In the genomic region with DNA sequence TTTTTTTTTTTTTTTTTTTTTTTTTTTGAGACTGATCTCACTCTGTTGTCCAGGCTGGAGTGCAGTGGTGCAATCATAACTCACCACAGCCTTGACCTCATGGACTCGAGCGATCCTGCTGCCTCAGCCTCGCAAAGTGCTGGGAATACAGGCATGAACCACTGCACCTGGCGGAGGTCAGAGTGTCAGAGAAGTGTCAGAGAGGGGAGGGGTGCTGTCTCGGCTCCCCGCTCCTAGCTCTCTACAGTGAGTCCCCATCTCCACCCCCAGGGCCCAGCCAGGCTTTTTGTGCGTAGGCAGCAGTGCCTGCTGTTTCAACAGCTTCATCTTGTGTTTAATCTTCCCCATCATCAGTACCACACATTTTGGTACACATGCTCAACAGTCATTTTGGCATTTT, we compare ENCODE assay signal across 17 cellular contexts.
"Had no signal": no experiment of that assay in that cellular context is flagged by ENCODE, and none has a peak within 500 bp of the region (broad histone marks: within the 10 kb centered on the region; RNA-seq: fewer than 3 reads in every experiment).

No MANE protein-coding gene starts in this region.

- H3K36me3 Mint-ChIP-seq: activated naive CD8-positive, alpha-beta T cell had no signal

- H3K9me3 Mint-ChIP-seq: activated CD4-positive, alpha-beta memory T cell treated with anti-CD3 and anti-CD28 coated beads for 36 hours; activated T-cell treated with anti-CD3 and anti-CD28 coated beads, Interleukin-2, amount 50 U/mL, for 4 hours; immature natural killer cell; naive thymus-derived CD4-positive, alpha-beta T cell had no signal

- H3K4me1 ChIP-seq: breast epithelium had no signal

- DNase-seq: activated CD4-positive, CD25-positive, alpha-beta regulatory T cell treated with anti-CD3 and anti-CD28 coated beads, Interleukin-2, amount 50 U/mL, for 72 hours; activated effector memory CD4-positive, alpha-beta T cell treated with anti-CD3 and anti-CD28 coated beads, Interleukin-2, amount 50 U/mL, for 16 hours; activated T-cell treated with anti-CD3 and anti-CD28 coated beads, Interleukin-2, amount 50 U/mL, for 4 hours; aorta; immature natural killer cell; left cardiac atrium; naive thymus-derived CD4-positive, alpha-beta T cell; stimulated activated CD4-positive, alpha-beta T cell treated with anti-CD3 and anti-CD28 coated beads, Interleukin-12 subunit alpha, Interleukin-12 subunit beta, amount 100 ng/mL, for 4 hours; stimulated activated naive CD4-positive, alpha-beta T cell treated with Interleukin-2 at 50 U/mL for 16 hours; upper lobe of left lung had no signal

- H3K4me1 Mint-ChIP-seq: immature natural killer cell had no signal

- H3K4me3 ChIP-seq: breast epithelium, upper lobe of left lung had no signal

- H3K27me3 Mint-ChIP-seq: activated CD4-positive, alpha-beta memory T cell treated with anti-CD3 and anti-CD28 coated beads for 36 hours; naive thymus-derived CD4-positive, alpha-beta T cell; progenitor cell of endocrine pancreas had no signal

- H3K27ac Mint-ChIP-seq: activated naive CD8-positive, alpha-beta T cell; progenitor cell of endocrine pancreas had no signal

- H3K9me3 ChIP-seq: breast epithelium, neutrophil, upper lobe of left lung had no signal

- H3K27ac ChIP-seq: breast epithelium, neutrophil, upper lobe of left lung had no signal

- H3K4me3 Mint-ChIP-seq: activated CD4-positive, alpha-beta memory T cell treated with anti-CD3 and anti-CD28 coated beads for 36 hours; activated naive CD8-positive, alpha-beta T cell; activated T-cell treated with anti-CD3 and anti-CD28 coated beads, Interleukin-2, amount 50 U/mL, for 4 hours; immature natural killer cell; naive thymus-derived CD4-positive, alpha-beta T cell had no signal

- ATAC-seq: esophagus mucosa; naive thymus-derived CD4-positive, alpha-beta T cell; sciatic nerve had no signal

- H3K36me3 ChIP-seq: breast epithelium, neutrophil, upper lobe of left lung had no signal

- H3K27me3 ChIP-seq: breast epithelium, upper lobe of left lung had no signal
